In genomic region chr10:68599754-68600040, GRCh38 we compare ENCODE assay signal across 8 cellular contexts. TPM values are rescaled to one million over a fixed set of nuclear protein-coding genes. Genes with fewer than 3 reads are reported as not detected.
DNase-seq lines count a peak whose midpoint lies in the region; ATAC-seq and TF ChIP-seq lines count a peak whose summit lies in the region.

No MANE protein-coding gene starts in this region.

- no peaks in the 10 kb centered on the region for H3K9me3 Mint-ChIP-seq in activated naive CD8-positive, alpha-beta T cell treated with anti-CD3 and anti-CD28 coated beads for 36 hours
- H3K9me3 Mint-ChIP-seq in stimulated activated memory B cell treated with anti-CD40 and anti-IgM and Interleukin-4, amounts not matched to agents 10 μg/mL and 1 μg/mL and 100 μg/mL, for 72 hours = no peaks in the 10 kb centered on the region

- H3K4me1 Mint-ChIP-seq in activated naive CD8-positive, alpha-beta T cell treated with anti-CD3 and anti-CD28 coated beads for 36 hours = peaks cover 33% of the 10 kb centered on the region
- H3K4me1 Mint-ChIP-seq in stimulated activated memory B cell treated with anti-CD40 and anti-IgM and Interleukin-4, amounts not matched to agents 10 μg/mL and 1 μg/mL and 100 μg/mL, for 72 hours = peaks cover 17% of the 10 kb centered on the region

- H3K36me3 Mint-ChIP-seq in activated naive CD8-positive, alpha-beta T cell treated with anti-CD3 and anti-CD28 coated beads for 36 hours = peaks cover 2% of the 10 kb centered on the region
- peaks cover 8% of the 10 kb centered on the region for H3K36me3 Mint-ChIP-seq in stimulated activated memory B cell treated with anti-CD40 and anti-IgM and Interleukin-4, amounts not matched to agents 10 μg/mL and 1 μg/mL and 100 μg/mL, for 72 hours

- H3K27ac Mint-ChIP-seq in activated naive CD8-positive, alpha-beta T cell treated with anti-CD3 and anti-CD28 coated beads for 36 hours = peak overlapping the region; percentile 86
- peak overlapping the region; percentile 91 for H3K27ac Mint-ChIP-seq in stimulated activated memory B cell treated with anti-CD40 and anti-IgM and Interleukin-4, amounts not matched to agents 10 μg/mL and 1 μg/mL and 100 μg/mL, for 72 hours

- H3K4me3 ChIP-seq in HFF-Myc (replicated peaks; ENCODE audit: low read depth, low read length) (peak overlapping the region; percentile 41), iPS-18c (ENCODE audit: insufficient read depth, low read depth, low read length) (peak overlapping the region; percentile 40)

- TF ChIP-seq CTCF in HFF-Myc (IDR thresholded peaks at IDR 0.05; ENCODE audit: low read depth, low read length, missing control alignments) (no peak), GM20000 (IDR thresholded peaks at IDR 0.05; ENCODE audit: extremely low read depth, missing control alignments) (no peak)

- no peaks in the 10 kb centered on the region for H3K27me3 Mint-ChIP-seq in activated naive CD8-positive, alpha-beta T cell treated with anti-CD3 and anti-CD28 coated beads for 36 hours
- no peaks in the 10 kb centered on the region for H3K27me3 Mint-ChIP-seq in stimulated activated memory B cell treated with anti-CD40 and anti-IgM and Interleukin-4, amounts not matched to agents 10 μg/mL and 1 μg/mL and 100 μg/mL, for 72 hours

- H3K4me3 Mint-ChIP-seq in activated naive CD8-positive, alpha-beta T cell treated with anti-CD3 and anti-CD28 coated beads for 36 hours = peak overlapping the region; percentile 85
- peak overlapping the region; percentile 87 for H3K4me3 Mint-ChIP-seq in stimulated activated memory B cell treated with anti-CD40 and anti-IgM and Interleukin-4, amounts not matched to agents 10 μg/mL and 1 μg/mL and 100 μg/mL, for 72 hours

- H3K9me3 ChIP-seq in iPS-18c (ENCODE audit: control insufficient read depth, insufficient read depth, low read length) = no peaks in the 10 kb centered on the region

- DNase-seq in HFF-Myc (ENCODE audit: extremely low read depth, low read depth) = no peak
- DNase-seq in activated naive CD8-positive, alpha-beta T cell treated with anti-CD3 and anti-CD28 coated beads for 36 hours = no peak
- no peak for DNase-seq in GM20000 (ENCODE audit: low spot score)
- no peak for DNase-seq in T1000 (lab: John Stamatoyannopoulos, UW)
- no peak for DNase-seq in AG20443 (ENCODE audit: low spot score)
- DNase-seq in globus pallidus (ENCODE audit: low spot score) = no peak

- ATAC-seq in stimulated activated memory B cell treated with anti-CD40 and anti-IgM and Interleukin-4, amounts not matched to agents 10 μg/mL and 1 μg/mL and 100 μg/mL, for 72 hours = no peak

RNA-seq across cellular contexts. Expression of gene TET1, which starts 39.6 kb away (rescaled TPM):
- under 1 TPM; 0.72 to 0.82 TPM for total RNA-seq in activated naive CD8-positive, alpha-beta T cell treated with anti-CD3 and anti-CD28 coated beads for 36 hours
